In the genomic region with DNA sequence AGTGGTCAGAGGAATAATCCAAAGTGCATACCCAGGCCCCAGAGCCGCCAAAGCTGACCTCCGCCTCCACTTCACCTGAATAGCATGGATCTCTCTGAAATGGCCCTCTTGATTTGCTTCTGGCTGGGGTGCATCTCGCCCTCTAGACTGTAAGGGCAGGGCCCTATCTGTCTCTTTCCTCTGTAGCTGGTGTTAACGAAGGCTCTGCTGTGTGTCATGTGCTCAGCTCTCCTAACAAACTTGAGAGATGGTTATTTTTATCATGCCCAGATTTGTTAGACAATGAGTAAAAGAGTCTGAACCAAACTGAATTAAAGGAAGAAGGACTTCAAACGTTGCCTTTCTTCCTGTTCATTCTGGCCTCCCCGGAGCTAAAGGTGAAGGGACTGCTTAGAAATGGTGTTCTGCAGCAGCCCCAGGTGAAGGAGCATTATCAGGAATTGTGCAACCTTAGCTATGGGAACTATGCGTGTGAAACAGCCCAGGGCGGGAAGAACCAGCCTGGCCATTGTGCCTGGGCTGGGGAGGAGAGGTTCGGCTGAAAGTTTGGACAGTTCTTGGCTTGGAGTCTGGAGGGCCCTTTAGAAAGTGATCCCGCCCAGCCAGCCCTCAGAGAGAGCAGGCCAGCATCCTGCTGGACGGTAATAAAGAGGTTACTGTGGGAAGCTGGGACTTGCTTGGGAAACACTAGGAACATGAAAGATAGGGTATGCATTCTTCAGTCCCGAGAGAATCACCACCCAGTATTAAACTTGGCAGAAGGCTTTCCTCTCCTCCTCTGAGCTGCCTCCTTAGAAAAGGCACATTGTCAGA, we compare ENCODE assay signal across 1 cellular context.
TF ChIP-seq lines count a peak whose summit lies in the region.

No MANE protein-coding gene starts in this region.

TF ChIP-seq in HepG2, 621 proteins besides CTCF, POLR2A, EP300 and RAD21 (continued from another document and continues in another):
- no peak for TF ChIP-seq HMGXB3 (CRISPR knock-in tag; IDR thresholded peaks at IDR 0.05; ENCODE audit: borderline replicate concordance)
- no peak for TF ChIP-seq ZNF720 (CRISPR knock-in tag; IDR thresholded peaks at IDR 0.05)
- TF ChIP-seq SRY (CRISPR knock-in tag; IDR thresholded peaks at IDR 0.05), result no peak
- TF ChIP-seq PATZ1 (CRISPR knock-in tag; IDR thresholded peaks at IDR 0.05), result 0 out of 2 replicates have a peak, but pooled peaks have one; percentile 4
- TF ChIP-seq, protein P1, sequence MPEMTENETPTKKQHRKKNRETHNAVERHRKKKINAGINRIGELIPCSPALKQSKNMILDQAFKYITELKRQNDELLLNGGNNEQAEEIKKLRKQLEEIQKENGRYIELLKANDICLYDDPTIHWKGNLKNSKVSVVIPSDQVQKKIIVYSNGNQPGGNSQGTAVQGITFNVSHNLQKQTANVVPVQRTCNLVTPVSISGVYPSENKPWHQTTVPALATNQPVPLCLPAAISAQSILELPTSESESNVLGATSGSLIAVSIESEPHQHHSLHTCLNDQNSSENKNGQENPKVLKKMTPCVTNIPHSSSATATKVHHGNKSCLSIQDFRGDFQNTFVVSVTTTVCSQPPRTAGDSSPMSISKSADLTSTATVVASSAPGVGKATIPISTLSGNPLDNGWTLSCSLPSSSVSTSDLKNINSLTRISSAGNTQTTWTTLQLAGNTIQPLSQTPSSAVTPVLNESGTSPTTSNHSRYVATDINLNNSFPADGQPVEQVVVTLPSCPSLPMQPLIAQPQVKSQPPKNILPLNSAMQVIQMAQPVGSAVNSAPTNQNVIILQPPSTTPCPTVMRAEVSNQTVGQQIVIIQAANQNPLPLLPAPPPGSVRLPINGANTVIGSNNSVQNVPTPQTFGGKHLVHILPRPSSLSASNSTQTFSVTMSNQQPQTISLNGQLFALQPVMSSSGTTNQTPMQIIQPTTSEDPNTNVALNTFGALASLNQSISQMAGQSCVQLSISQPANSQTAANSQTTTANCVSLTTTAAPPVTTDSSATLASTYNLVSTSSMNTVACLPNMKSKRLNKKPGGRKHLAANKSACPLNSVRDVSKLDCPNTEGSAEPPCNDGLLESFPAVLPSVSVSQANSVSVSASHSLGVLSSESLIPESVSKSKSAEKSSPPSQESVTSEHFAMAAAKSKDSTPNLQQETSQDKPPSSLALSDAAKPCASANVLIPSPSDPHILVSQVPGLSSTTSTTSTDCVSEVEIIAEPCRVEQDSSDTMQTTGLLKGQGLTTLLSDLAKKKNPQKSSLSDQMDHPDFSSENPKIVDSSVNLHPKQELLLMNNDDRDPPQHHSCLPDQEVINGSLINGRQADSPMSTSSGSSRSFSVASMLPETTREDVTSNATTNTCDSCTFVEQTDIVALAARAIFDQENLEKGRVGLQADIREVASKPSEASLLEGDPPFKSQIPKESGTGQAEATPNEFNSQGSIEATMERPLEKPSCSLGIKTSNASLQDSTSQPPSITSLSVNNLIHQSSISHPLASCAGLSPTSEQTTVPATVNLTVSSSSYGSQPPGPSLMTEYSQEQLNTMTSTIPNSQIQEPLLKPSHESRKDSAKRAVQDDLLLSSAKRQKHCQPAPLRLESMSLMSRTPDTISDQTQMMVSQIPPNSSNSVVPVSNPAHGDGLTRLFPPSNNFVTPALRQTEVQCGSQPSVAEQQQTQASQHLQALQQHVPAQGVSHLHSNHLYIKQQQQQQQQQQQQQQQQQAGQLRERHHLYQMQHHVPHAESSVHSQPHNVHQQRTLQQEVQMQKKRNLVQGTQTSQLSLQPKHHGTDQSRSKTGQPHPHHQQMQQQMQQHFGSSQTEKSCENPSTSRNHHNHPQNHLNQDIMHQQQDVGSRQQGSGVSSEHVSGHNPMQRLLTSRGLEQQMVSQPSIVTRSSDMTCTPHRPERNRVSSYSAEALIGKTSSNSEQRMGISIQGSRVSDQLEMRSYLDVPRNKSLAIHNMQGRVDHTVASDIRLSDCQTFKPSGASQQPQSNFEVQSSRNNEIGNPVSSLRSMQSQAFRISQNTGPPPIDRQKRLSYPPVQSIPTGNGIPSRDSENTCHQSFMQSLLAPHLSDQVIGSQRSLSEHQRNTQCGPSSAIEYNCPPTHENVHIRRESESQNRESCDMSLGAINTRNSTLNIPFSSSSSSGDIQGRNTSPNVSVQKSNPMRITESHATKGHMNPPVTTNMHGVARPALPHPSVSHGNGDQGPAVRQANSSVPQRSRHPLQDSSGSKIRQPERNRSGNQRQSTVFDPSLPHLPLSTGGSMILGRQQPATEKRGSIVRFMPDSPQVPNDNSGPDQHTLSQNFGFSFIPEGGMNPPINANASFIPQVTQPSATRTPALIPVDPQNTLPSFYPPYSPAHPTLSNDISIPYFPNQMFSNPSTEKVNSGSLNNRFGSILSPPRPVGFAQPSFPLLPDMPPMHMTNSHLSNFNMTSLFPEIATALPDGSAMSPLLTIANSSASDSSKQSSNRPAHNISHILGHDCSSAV (CRISPR knock-in tag; IDR thresholded peaks at IDR 0.05; ENCODE audit: borderline replicate concordance), result no peak
- TF ChIP-seq TAF1 (CRISPR knock-in tag; IDR thresholded peaks at IDR 0.05), result no peak
- 0 out of 2 replicates have a peak, but pooled peaks have one; percentile 30 for TF ChIP-seq ZNF572 (CRISPR knock-in tag; IDR thresholded peaks at IDR 0.05)
- TF ChIP-seq ZNF777 (CRISPR knock-in tag; IDR thresholded peaks at IDR 0.05), result no peak
- TF ChIP-seq TBX2 (CRISPR knock-in tag; IDR thresholded peaks at IDR 0.05; ENCODE audit: borderline replicate concordance), result peak; percentile 57; the same call in 1 of the 2 replicates
- TF ChIP-seq MXD4 (CRISPR knock-in tag; IDR thresholded peaks at IDR 0.05), result no peak
- TF ChIP-seq KDM2A (CRISPR knock-in tag; IDR thresholded peaks at IDR 0.05; ENCODE audit: borderline replicate concordance, low read depth), result no peak
- no peak for TF ChIP-seq ZFX (CRISPR knock-in tag; IDR thresholded peaks at IDR 0.05; ENCODE audit: low read depth)
- no peak for TF ChIP-seq NFYB (CRISPR knock-in tag; IDR thresholded peaks at IDR 0.05)
- no peak for TF ChIP-seq CERS6 (CRISPR knock-in tag; IDR thresholded peaks at IDR 0.05)
- no peak for TF ChIP-seq GMEB1 (CRISPR knock-in tag; IDR thresholded peaks at IDR 0.05; ENCODE audit: borderline replicate concordance)
- no peak for TF ChIP-seq RFXAP (CRISPR knock-in tag; IDR thresholded peaks at IDR 0.05; ENCODE audit: borderline replicate concordance)
- TF ChIP-seq MEIS1 (CRISPR knock-in tag; IDR thresholded peaks at IDR 0.05; ENCODE audit: borderline replicate concordance), result no peak
- peak; percentile 83 for TF ChIP-seq TEAD3 (CRISPR knock-in tag; optimal IDR thresholded peaks at IDR 0.05; ENCODE audit: borderline replicate concordance)
- no peak for TF ChIP-seq NFIC (IDR thresholded peaks at IDR 0.05; ENCODE audit: low read length)
- TF ChIP-seq GATAD2A (CRISPR knock-in tag; IDR thresholded peaks at IDR 0.05), result peak; percentile 39; the same call in 1 of the 2 replicates
- TF ChIP-seq RFX3 (CRISPR knock-in tag; IDR thresholded peaks at IDR 0.05), result no peak
- TF ChIP-seq HNF4A (CRISPR knock-in tag; IDR thresholded peaks at IDR 0.05), result peak; percentile 23; the same call in 1 of the 2 replicates
- peak; percentile 81 for TF ChIP-seq MIER2 (CRISPR knock-in tag; IDR thresholded peaks at IDR 0.05)
- no peak for TF ChIP-seq ATF7-NPFF (CRISPR knock-in tag; IDR thresholded peaks at IDR 0.05; ENCODE audit: low read depth)
- no peak for TF ChIP-seq REXO4 (CRISPR knock-in tag; IDR thresholded peaks at IDR 0.05; ENCODE audit: borderline replicate concordance)
- no peak for TF ChIP-seq HINFP (CRISPR knock-in tag; IDR thresholded peaks at IDR 0.05; ENCODE audit: low read depth)
- no peak for TF ChIP-seq ZNF501 (CRISPR knock-in tag; IDR thresholded peaks at IDR 0.05)
- no peak for TF ChIP-seq NR2F1 (CRISPR knock-in tag; IDR thresholded peaks at IDR 0.05)
- 0 out of 2 replicates have a peak, but pooled peaks have one; percentile 27 for TF ChIP-seq ZNF329 (CRISPR knock-in tag; IDR thresholded peaks at IDR 0.05; ENCODE audit: low read depth)
- TF ChIP-seq, protein P2, sequence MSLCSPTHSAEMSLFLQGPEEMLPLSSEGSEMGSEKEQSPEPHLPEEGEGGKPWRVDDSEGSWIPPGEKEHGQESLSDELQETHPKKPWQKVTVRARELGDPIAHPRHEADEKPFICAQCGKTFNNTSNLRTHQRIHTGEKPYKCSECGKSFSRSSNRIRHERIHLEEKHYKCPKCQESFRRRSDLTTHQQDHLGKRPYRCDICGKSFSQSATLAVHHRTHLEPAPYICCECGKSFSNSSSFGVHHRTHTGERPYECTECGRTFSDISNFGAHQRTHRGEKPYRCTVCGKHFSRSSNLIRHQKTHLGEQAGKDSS (CRISPR knock-in tag; IDR thresholded peaks at IDR 0.05; ENCODE audit: borderline replicate concordance, low read depth), result no peak
- no peak for TF ChIP-seq ZNF512 (CRISPR knock-in tag; IDR thresholded peaks at IDR 0.05)
